In the genomic region with DNA sequence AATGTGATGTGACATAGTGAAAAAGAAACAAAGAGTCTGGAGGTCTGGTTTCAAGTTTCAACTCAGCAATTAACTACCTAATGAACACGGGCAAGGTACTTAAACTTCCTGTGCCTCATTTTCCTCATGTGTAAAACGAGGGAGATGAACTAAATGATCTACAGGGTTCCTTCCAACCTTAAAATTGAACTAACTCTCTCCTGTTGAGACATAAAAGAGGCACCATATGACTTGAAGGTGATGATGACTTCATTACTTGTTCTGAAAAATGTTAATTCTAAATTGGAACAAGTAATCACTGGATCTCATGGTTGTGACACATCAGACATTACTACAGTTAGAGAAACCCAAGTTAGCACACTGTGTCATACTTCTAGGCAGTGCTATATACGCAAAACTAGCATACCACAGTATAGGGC, we compare ENCODE assay signal across 12 cellular contexts. TPM values are rescaled to one million over a fixed set of nuclear protein-coding genes. Genes with fewer than 3 reads are reported as not detected.
DNase-seq lines count a peak whose midpoint lies in the region; ATAC-seq and FAIRE-seq lines count a peak whose summit lies in the region.
"Had no signal": no experiment of that assay in that cellular context is flagged by ENCODE, and none has a peak within 500 bp of the region (broad histone marks: within the 10 kb centered on the region; RNA-seq: fewer than 3 reads in every experiment).

No MANE protein-coding gene starts in this region.

- H3K4me1 Mint-ChIP-seq in activated naive CD8-positive, alpha-beta T cell treated with anti-CD3 and anti-CD28 coated beads for 36 hours, result peaks cover 28% of the 10 kb centered on the region
- H3K4me1 Mint-ChIP-seq: nephron progenitor cell had no signal

- H3K27me3 Mint-ChIP-seq in activated naive CD8-positive, alpha-beta T cell treated with anti-CD3 and anti-CD28 coated beads for 36 hours, result no peaks in the 10 kb centered on the region
- H3K27me3 Mint-ChIP-seq: T-cell had no signal

- FAIRE-seq in HTR-8/SVneo (lab: Jason Lieb, UNC), result no peak
- FAIRE-seq: D721Med, islet of Langerhans had no signal

- no peak overlapping the region for H3K4me3 Mint-ChIP-seq in activated naive CD8-positive, alpha-beta T cell treated with anti-CD3 and anti-CD28 coated beads for 36 hours
- H3K4me3 Mint-ChIP-seq: nephron progenitor cell, T-cell had no signal

- peak; percentile 53 for ATAC-seq in GM18511 (IDR thresholded peaks at IDR 0.05; ENCODE audit: unreplicated experiment)
- peak; percentile 38 for ATAC-seq in GM21423 (IDR thresholded peaks at IDR 0.05; ENCODE audit: unreplicated experiment)
- ATAC-seq in HG03175 (IDR thresholded peaks at IDR 0.05; ENCODE audit: unreplicated experiment), result peak; percentile 42
- ATAC-seq: T-cell had no signal

- H3K27ac Mint-ChIP-seq in activated naive CD8-positive, alpha-beta T cell treated with anti-CD3 and anti-CD28 coated beads for 36 hours, result peak overlapping the region; percentile 68
- H3K27ac Mint-ChIP-seq: nephron progenitor cell had no signal

- H3K9me3 Mint-ChIP-seq in activated naive CD8-positive, alpha-beta T cell treated with anti-CD3 and anti-CD28 coated beads for 36 hours, result peaks cover 16% of the 10 kb centered on the region

- peaks cover 20% of the 10 kb centered on the region for H3K36me3 Mint-ChIP-seq in activated naive CD8-positive, alpha-beta T cell treated with anti-CD3 and anti-CD28 coated beads for 36 hours

- no peak for DNase-seq in activated naive CD8-positive, alpha-beta T cell treated with anti-CD3 and anti-CD28 coated beads for 36 hours
- no peak for DNase-seq in amniotic stem cell (lab: John Stamatoyannopoulos, UW)
- no peak for DNase-seq in stimulated activated CD4-positive, alpha-beta T cell treated with anti-CD3 and anti-CD28 coated beads, Interleukin-4, amount 100 ng/mL, for 24 hours
- DNase-seq in stimulated activated CD4-positive, alpha-beta T cell treated with anti-CD3 and anti-CD28 coated beads, Interleukin-15, amount 100 ng/mL, for 24 hours, result no peak
- no peak for DNase-seq in HTR-8/SVneo (ENCODE audit: insufficient read length, low spot score)
- DNase-seq: nephron progenitor cell, T-cell had no signal

RNA-seq across cellular contexts. Expression of a gene that starts 8.9 kb away (rescaled TPM):
- 10 to 100 TPM; 61.5 to 62.4 TPM for total RNA-seq in activated naive CD8-positive, alpha-beta T cell treated with anti-CD3 and anti-CD28 coated beads for 36 hours
